In genomic region chr22:41305646-41306045, GRCh38 we compare ENCODE assay signal across 11 cellular contexts. TPM values are rescaled to one million over a fixed set of nuclear protein-coding genes. Genes with fewer than 3 reads are reported as not detected.
DNase-seq lines count a peak whose midpoint lies in the region; ATAC-seq, FAIRE-seq and TF ChIP-seq lines count a peak whose summit lies in the region.
"Had no signal": no experiment of that assay in that cellular context is flagged by ENCODE, and none has a peak within 500 bp of the region (broad histone marks: within the 10 kb centered on the region; RNA-seq: fewer than 3 reads in every experiment).

No MANE protein-coding gene starts in this region.

- no peak overlapping the region for H2AFZ ChIP-seq in K562 (ENCODE audit: low read depth, low read length)

- TF ChIP-seq RAD21 in K562 (CRISPR knock-in tag; conservative IDR thresholded peaks at IDR 0.05 in 1 of 2, IDR thresholded peaks at IDR 0.05 in 1 of 2), result no peak
- no peak for TF ChIP-seq RAD21 in liver (IDR thresholded peaks at IDR 0.05)

- CTCF ChIA-PET in K562 (lab: Yijun Ruan, JAX; ENCODE audit: low intra/inter-chr PET ratio), result interaction anchor here (0.7 kb wide), 1 partner anchor 63 kb away, joined by 5 read pairs; no protein-coding TSS in a partner anchor

- H3K4me1 ChIP-seq in K562 (replicated peaks in 1 of 2; ENCODE audit: control insufficient read depth in 2 of 2, insufficient read depth in 2 of 2, low read length in 2 of 2), result peaks cover 25 to 26% of the 10 kb centered on the region in 2 experiments; a peak in 4 of 5 replicates
- H3K4me1 ChIP-seq in liver (ENCODE audit: control insufficient read depth in 4 of 4, insufficient read depth in 4 of 4, low read length in 3 of 4), result peaks cover 8 to 43% (median 34%) of the 10 kb centered on the region in 4 donors
- peaks cover 10 to 17% of the 10 kb centered on the region in 2 donors for H3K4me1 ChIP-seq in small intestine (ENCODE audit: control insufficient read depth in 2 of 2, insufficient read depth in 1 of 2, low read depth in 1 of 2, low read length in 1 of 2)

- DNase-seq in ACHN (peak; percentile 85), HPDE6-E6E7 (ENCODE audit: extremely low spot score) (peak; percentile 63), K562 (ENCODE audit: extremely low read depth in 1 of 4, low spot score in 3 of 4) (no peak), small intestine (no peak), NCI-H748 treated with DMSO at 0.1 percent for 48 hours (lab: John Stamatoyannopoulos, UW) (no peak), NCI-H510A treated with DMSO at 0.1 percent for 48 hours (lab: John Stamatoyannopoulos, UW) (no peak)
- DNase-seq in stimulated activated CD4-positive, alpha-beta T cell treated with anti-CD3 and anti-CD28 coated beads, Interleukin-4, amount 100 ng/mL, for 24 hours, result no peak
- DNase-seq: Caco-2, cerebellar nuclear complex had no signal

- no TSS peak for BruUV-seq in K562 (replicated peaks; lab: Mats Ljungman, UMichigan)

- H3K9ac ChIP-seq in K562 (ENCODE audit: insufficient read depth in 1 of 2, low read depth in 2 of 2, low read length in 2 of 2) (peak overlapping the region in 1 of 2 experiments; percentile 14; a peak in 1 of 4 replicates), liver (ENCODE audit: low read depth in 1 of 2, low read length in 2 of 2) (no peak overlapping the region)

- TF ChIP-seq POLR2A in K562 (conservative IDR thresholded peaks at IDR 0.05), result no peak

- H4K20me1 ChIP-seq in K562 (replicated peaks; ENCODE audit: control insufficient read depth, insufficient read depth, low read length), result no peaks in the 10 kb centered on the region

- 0 out of 3 replicates have a peak overlapping the region, but pooled peaks have one; percentile 9 for H3K27ac ChIP-seq in K562 (ENCODE audit: extremely low read depth, low read depth, low read length)
- peak overlapping the region; percentile 22 to 72 for H3K27ac ChIP-seq in liver (ENCODE audit: low read depth in 1 of 2, low read length in 2 of 2)
- peak overlapping the region in 1 of 2 donors; percentile 32 for H3K27ac ChIP-seq in small intestine (ENCODE audit: low read depth in 1 of 2, low read length in 1 of 2)

- POLR2A ChIA-PET in K562 (lab: Yijun Ruan, JAX), result interaction anchor here (0.6 kb wide), 1 partner anchor 1078 kb away, joined by 3 read pairs; no protein-coding TSS in a partner anchor

- peaks cover 90% of the 10 kb centered on the region for H3K79me2 ChIP-seq in K562 (ENCODE audit: control insufficient read depth, insufficient read depth, low read length)

- H3K9me3 ChIP-seq in K562 (replicated peaks; ENCODE audit: control insufficient read depth, insufficient read depth, low read depth, low read length) (no peaks in the 10 kb centered on the region), liver (ENCODE audit: control insufficient read depth in 4 of 4, low read length in 3 of 4) (no peaks in the 10 kb centered on the region), small intestine (ENCODE audit: control insufficient read depth, low read depth) (no peaks in the 10 kb centered on the region)
- H3K9me3 ChIP-seq: Caco-2 had no signal

- H3K4me3 ChIP-seq in K562, result no peak overlapping the region
- H3K4me3 ChIP-seq in liver (ENCODE audit: low read depth in 1 of 3, low read length in 3 of 3), result no peak overlapping the region
- H3K4me3 ChIP-seq in small intestine (ENCODE audit: low read depth in 1 of 2, low read length in 2 of 2), result no peak overlapping the region

- H3K27me3 ChIP-seq in K562 (ENCODE audit: control insufficient read depth in 2 of 2, insufficient read depth in 2 of 2, low read length in 2 of 2) (no peaks in the 10 kb centered on the region), liver (ENCODE audit: control insufficient read depth in 4 of 4, insufficient read depth in 4 of 4, low read length in 3 of 4) (no peaks in the 10 kb centered on the region), small intestine (ENCODE audit: control insufficient read depth in 2 of 2, insufficient read depth in 2 of 2, low read length in 2 of 2) (no peaks in the 10 kb centered on the region)

- H3K36me3 ChIP-seq in K562 (ENCODE audit: control insufficient read depth, insufficient read depth, low read length), result peaks cover 35% of the 10 kb centered on the region; the same call in 2 of the 3 replicates
- peaks cover 0 to 2% (median 0%) of the 10 kb centered on the region in 4 donors for H3K36me3 ChIP-seq in liver (ENCODE audit: control insufficient read depth in 4 of 4, insufficient read depth in 3 of 4, low read depth in 1 of 4, low read length in 3 of 4)
- H3K36me3 ChIP-seq in small intestine (ENCODE audit: control insufficient read depth in 2 of 2, insufficient read depth in 2 of 2, low read length in 2 of 2), result peaks cover 0 to 5% of the 10 kb centered on the region in 2 donors

- FAIRE-seq in K562 (lab: Jason Lieb, UNC) (no peak), small intestine (lab: Jason Lieb, UNC) (no peak)
- FAIRE-seq: islet of Langerhans had no signal

- WGBS in K562 (ENCODE audit: insufficient coverage, low coverage, missing lambda C conversion rate), result 71% methylated on average over 4 of the region's 4 CpGs
- 89% methylated on average over 4 of the region's 4 CpGs for WGBS in liver
- 90 to 100% (median 91%) methylated on average over 4 of the region's 4 CpGs for WGBS in small intestine, 3 donors

- TF ChIP-seq CTCF in K562 (IDR thresholded peaks at IDR 0.05 in 2 of 3, conservative IDR thresholded peaks at IDR 0.05 in 1 of 3; ENCODE audit: insufficient read depth in 2 of 3, low read depth in 1 of 3, low read length in 3 of 3), result no peak
- TF ChIP-seq CTCF in liver (IDR thresholded peaks at IDR 0.05; ENCODE audit: low read depth, low read length, missing input control), result no peak

- ATAC-seq in K562, result no peak

- no peaks in the 10 kb centered on the region for H3K9me1 ChIP-seq in K562 (ENCODE audit: control insufficient read depth, insufficient read depth, low read length)

- in situ Hi-C loops in ACHN (cut with HindIII; ENCODE audit: low pct_ligation_motif_present, low pct_unique_long_range_greater_than_20kb, low sequenced_read_pairs) (no loop called here), K562 (cut with MboI) (no loop called here)

- TF ChIP-seq EP300 in K562 (IDR thresholded peaks at IDR 0.05; ENCODE audit: low read length), result no peak

- no peak overlapping the region for H3K4me2 ChIP-seq in K562 (ENCODE audit: insufficient read depth, low read length)

- intact Hi-C loops in K562 (cut with micrococcal nuclease), result loop anchor here (10.0 kb wide), 1 partner anchor 381 kb away; no protein-coding TSS in a partner anchor

TF ChIP-seq in K562, 482 proteins besides CTCF, POLR2A, EP300 and RAD21 (continues in another document):
- TF ChIP-seq TEAD1 (CRISPR knock-in tag; IDR thresholded peaks at IDR 0.05) (no peak), SNAPC5 (CRISPR knock-in tag; IDR thresholded peaks at IDR 0.05) (no peak), HDAC6 (IDR thresholded peaks at IDR 0.05; ENCODE audit: low read depth, low read length) (no peak)

RNA-seq across cellular contexts. Expression of gene ZC3H7B, which starts 4.3 kb away (rescaled TPM):
- total RNA-seq in K562 (2011; cell fraction: chromatin; rRNA removed; ENCODE audit: low replicate concordance), result 34.7 and 75.0 TPM in 2 replicates
- 38.4 and 39.9 TPM in 2 replicates for total RNA-seq in K562 (2011; cell fraction: nucleolus; rRNA removed)
- total RNA-seq in K562 (2011; cell fraction: nucleoplasm; rRNA removed), result 35.9 and 42.2 TPM in 2 replicates
- total RNA-seq in K562 (2014; rRNA removed) (35.2 and 41.1 TPM in 2 replicates), K562 (2014; rRNA removed; fragmentation: Illumina TruSeq; extraction: Trizol) (13.5 and 16.5 TPM in 2 replicates), K562 (2015; rRNA removed; fragmentation: Illumina TruSeq; extraction: Trizol) (25.8 and 26.8 TPM in 2 replicates), K562 (2021) (45.8 and 49.8 TPM in 2 replicates), liver (10 to 100 TPM; 22.0 to 50.2 TPM)
- polyA plus RNA-seq in K562 (2011; rRNA removed) (19.0 and 25.6 TPM in 2 replicates), K562 (2014; fragmentation: Illumina TruSeq; extraction: Trizol) (30.6 and 40.0 TPM in 2 replicates), K562 (2014; fragmentation: Nextera tagmentation; extraction: Ambion mirVana) (under 1 TPM; 0.07 to 0.30 TPM), K562 (2014; rRNA removed) (38.6 and 39.0 TPM in 2 replicates), liver (10 to 100 TPM in 1 of 2 donors, 1 to 10 TPM in 1; 6.6 to 30.2 TPM), small intestine (10 to 100 TPM; 14.6 to 44.9 (median 21.9) TPM)
- 18.6 and 31.1 TPM in 2 replicates for polyA plus RNA-seq in K562 (2011; cell fraction: cytosol; rRNA removed)
- polyA plus RNA-seq in K562 (2011; cell fraction: nucleus; rRNA removed), result 50.3 and 65.2 TPM in 2 replicates
- 35.9 and 39.0 TPM in 2 replicates for polyA plus RNA-seq in K562 (2012)
- 13.3 and 17.7 TPM in 2 replicates for polyA minus RNA-seq in K562 (2011; rRNA and poly(A)+ RNA removed)
- polyA minus RNA-seq in K562 (2011; cell fraction: cytosol; rRNA and poly(A)+ RNA removed), result 17.8 and 25.7 TPM in 2 replicates
- polyA minus RNA-seq in K562 (2011; cell fraction: nucleus; rRNA and poly(A)+ RNA removed), result 11.4 and 14.6 TPM in 2 replicates

RNA-seq across cellular contexts. Expression of gene RANGAP1, which starts 19.7 kb away (rescaled TPM):
- 69.2 and 159 TPM in 2 replicates for total RNA-seq in K562 (2011; cell fraction: chromatin; rRNA removed; ENCODE audit: low replicate concordance)
- total RNA-seq in K562 (2011; cell fraction: nucleolus; rRNA removed), result 116 and 118 TPM in 2 replicates
- total RNA-seq in K562 (2011; cell fraction: nucleoplasm; rRNA removed), result 91.3 and 92.8 TPM in 2 replicates
- 52.1 and 68.7 TPM in 2 replicates for total RNA-seq in K562 (2014; rRNA removed)
- total RNA-seq in K562 (2014; rRNA removed; fragmentation: Illumina TruSeq; extraction: Trizol), result 21.9 and 27.5 TPM in 2 replicates
- total RNA-seq in K562 (2015; rRNA removed; fragmentation: Illumina TruSeq; extraction: Trizol), result 44.3 and 44.5 TPM in 2 replicates
- total RNA-seq in K562 (2021), result 90.2 and 104 TPM in 2 replicates
- 65.4 and 70.4 TPM in 2 replicates for polyA plus RNA-seq in K562 (2011; rRNA removed)
- polyA plus RNA-seq in K562 (2011; cell fraction: cytosol; rRNA removed), result 86.4 and 144 TPM in 2 replicates
- 114 and 152 TPM in 2 replicates for polyA plus RNA-seq in K562 (2011; cell fraction: nucleus; rRNA removed)
- polyA plus RNA-seq in K562 (2012), result 65.5 and 74.0 TPM in 2 replicates
- 50.6 and 68.4 TPM in 2 replicates for polyA plus RNA-seq in K562 (2014; fragmentation: Illumina TruSeq; extraction: Trizol)
- polyA plus RNA-seq in K562 (2014; fragmentation: Nextera tagmentation; extraction: Ambion mirVana), result 1 to 10 TPM; 2.1 to 3.8 TPM
- polyA plus RNA-seq in K562 (2014; rRNA removed), result 74.9 and 77.1 TPM in 2 replicates
- 46.9 and 80.2 TPM in 2 replicates for polyA minus RNA-seq in K562 (2011; rRNA and poly(A)+ RNA removed)
- 59.6 and 63.5 TPM in 2 replicates for polyA minus RNA-seq in K562 (2011; cell fraction: cytosol; rRNA and poly(A)+ RNA removed)
- 26.4 and 34.2 TPM in 2 replicates for polyA minus RNA-seq in K562 (2011; cell fraction: nucleus; rRNA and poly(A)+ RNA removed)
- 10 to 100 TPM; 29.4 to 40.3 TPM for total RNA-seq in liver
- 10 to 100 TPM; 12.0 to 37.2 TPM for polyA plus RNA-seq in liver
- polyA plus RNA-seq in small intestine, result 10 to 100 TPM; 27.5 to 62.3 (median 31.9) TPM

Comparison
In these comparisons a context has a peak if more than half of its experiments do, and no peak if none do; other contexts are left out.
1. DNase-seq: peak in ACHN (single experiment) and HPDE6-E6E7 (single experiment); none in K562 (0 of 4), small intestine (single experiment), NCI-H748 treated with DMSO at 0.1 percent for 48 hours (single experiment), stimulated activated CD4-positive, alpha-beta T cell treated with anti-CD3 and anti-CD28 coated beads, Interleukin-4, amount 100 ng/mL, for 24 hours (single experiment) and NCI-H510A treated with DMSO at 0.1 percent for 48 hours (single experiment).